In the genomic region with DNA sequence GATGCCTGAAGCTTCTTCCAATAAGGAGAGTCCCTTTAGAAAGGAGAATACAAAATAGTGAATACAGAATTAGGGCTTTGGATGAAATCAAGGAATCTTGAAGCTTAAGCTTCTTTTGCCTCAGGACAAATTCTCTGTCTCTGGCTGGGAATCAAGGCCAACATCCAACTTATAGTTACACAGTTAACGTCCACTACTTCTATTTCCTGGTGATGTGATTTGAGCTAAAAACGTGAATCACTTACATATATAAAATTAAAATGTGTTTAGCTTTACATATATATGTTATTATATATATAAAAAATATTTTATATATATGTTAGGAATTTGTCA, we compare ENCODE assay signal across 17 cellular contexts. TPM values are rescaled to one million over a fixed set of nuclear protein-coding genes. Genes with fewer than 3 reads are reported as not detected.
DNase-seq lines count a peak whose midpoint lies in the region; ATAC-seq, FAIRE-seq and TF ChIP-seq lines count a peak whose summit lies in the region.
"Had no signal": no experiment of that assay in that cellular context is flagged by ENCODE, and none has a peak within 500 bp of the region (broad histone marks: within the 10 kb centered on the region; RNA-seq: fewer than 3 reads in every experiment).

No MANE protein-coding gene starts in this region.

- peaks cover 13 to 28% (median 26%) of the 10 kb centered on the region in 11 experiments for H3K9me3 ChIP-seq in BLaER1 treated with 17β-estradiol and CSF1 and Interleukin-3, amounts not matched to agents 10 nM and 100 nM (replicated peaks in 1 of 11)
- H3K9me3 ChIP-seq in K562 (replicated peaks; ENCODE audit: control insufficient read depth, insufficient read depth, low read depth, low read length) (no peaks in the 10 kb centered on the region), gastrocnemius medialis (no peaks in the 10 kb centered on the region), SJCRH30 (replicated peaks) (no peaks in the 10 kb centered on the region)
- H3K9me3 ChIP-seq: A549 had no signal

- H3K4me3 ChIP-seq in BLaER1 treated with 17β-estradiol and CSF1 and Interleukin-3, amounts not matched to agents 10 nM and 100 nM, result no peak overlapping the region
- H3K4me3 ChIP-seq in K562 (no peak overlapping the region), gastrocnemius medialis (no peak overlapping the region), SJCRH30 (no peak overlapping the region)
- H3K4me3 ChIP-seq: A549, GM23338 had no signal

- intact Hi-C loops in K562 (cut with micrococcal nuclease) (no loop called here), gastrocnemius medialis (cut with DNase I; ENCODE audit: low total_unique reads) (no loop called here)
- intact Hi-C loops in activated CD4-positive, alpha-beta T cell treated with anti-CD3 and anti-CD28 coated beads, Interleukin-2, amount 10 ng/mL, durations not matched to agents 24 days and 14 days (cut with micrococcal nuclease), result no loop called here

- peak overlapping the region; percentile 29 for H3K4me3 Mint-ChIP-seq in nephron progenitor cell
- no peak overlapping the region for H3K4me3 Mint-ChIP-seq in activated CD4-positive, alpha-beta T cell treated with anti-CD3 and anti-CD28 coated beads, Interleukin-2, amount 10 ng/mL, durations not matched to agents 24 days and 14 days
- H3K4me3 Mint-ChIP-seq: CD14-positive monocyte, GM23338 had no signal

- BruUV-seq in K562 (replicated peaks; lab: Mats Ljungman, UMichigan), result no TSS peak

- no peak for FAIRE-seq in K562 (lab: Jason Lieb, UNC)
- FAIRE-seq: A549, GM12892 had no signal

- H2AFZ ChIP-seq in K562 (ENCODE audit: low read depth, low read length), result peak overlapping the region; percentile 40; the same call in 1 of the 2 replicates

- peaks cover 4% of the 10 kb centered on the region for H3K36me3 Mint-ChIP-seq in nephron progenitor cell (ENCODE audit: low read depth)
- H3K36me3 Mint-ChIP-seq in activated CD4-positive, alpha-beta T cell treated with anti-CD3 and anti-CD28 coated beads, Interleukin-2, amount 10 ng/mL, durations not matched to agents 24 days and 14 days (ENCODE audit: low read depth), result peaks cover 11% of the 10 kb centered on the region
- H3K36me3 Mint-ChIP-seq: CD14-positive monocyte had no signal

- peak overlapping the region; percentile 96 for H3K27ac Mint-ChIP-seq in nephron progenitor cell
- no peak overlapping the region for H3K27ac Mint-ChIP-seq in activated CD4-positive, alpha-beta T cell treated with anti-CD3 and anti-CD28 coated beads, Interleukin-2, amount 10 ng/mL, durations not matched to agents 24 days and 14 days
- H3K27ac Mint-ChIP-seq: GM23338 had no signal

- POLR2A ChIA-PET in K562 (lab: Yijun Ruan, JAX), result interaction anchor here (1.0 to 1.8 kb wide), 2 partner anchors 11 kb away, joined by 4 to 6 read pairs; a partner anchor contains a TSS

- H3K9me3 Mint-ChIP-seq in nephron progenitor cell, result peaks cover 31% of the 10 kb centered on the region
- H3K9me3 Mint-ChIP-seq in activated CD4-positive, alpha-beta T cell treated with anti-CD3 and anti-CD28 coated beads, Interleukin-2, amount 10 ng/mL, durations not matched to agents 24 days and 14 days, result peaks cover 15% of the 10 kb centered on the region

- H3K9ac ChIP-seq in BLaER1 treated with 17β-estradiol and CSF1 and Interleukin-3, amounts not matched to agents 10 nM and 100 nM, result no peak overlapping the region
- H3K9ac ChIP-seq in K562 (ENCODE audit: insufficient read depth in 1 of 2, low read depth in 2 of 2, low read length in 2 of 2), result no peak overlapping the region

- H3K4me1 Mint-ChIP-seq in nephron progenitor cell, result peaks cover 29% of the 10 kb centered on the region
- H3K4me1 Mint-ChIP-seq in activated CD4-positive, alpha-beta T cell treated with anti-CD3 and anti-CD28 coated beads, Interleukin-2, amount 10 ng/mL, durations not matched to agents 24 days and 14 days, result peaks cover 9% of the 10 kb centered on the region
- H3K4me1 Mint-ChIP-seq: CD14-positive monocyte had no signal

- DNase-seq in K562 (ENCODE audit: extremely low read depth in 1 of 4, low spot score in 3 of 4), result no peak
- DNase-seq in nephron progenitor cell, result no peak
- no peak for DNase-seq in gastrocnemius medialis
- no peak for DNase-seq in activated CD4-positive, alpha-beta T cell treated with anti-CD3 and anti-CD28 coated beads, Interleukin-2, amount 10 ng/mL, durations not matched to agents 24 days and 14 days
- DNase-seq in SJCRH30, result no peak
- DNase-seq in central memory CD4-positive, alpha-beta T cell, result no peak
- DNase-seq: DMS 273 treated with DMSO at 0.1 percent for 48 hours, NCI-H1048, NCI-H1436 treated with DMSO at 0.1 percent for 48 hours, NCI-H2081, NCI-H774, PC-3 had no signal

- WGBS in K562 (ENCODE audit: insufficient coverage, low coverage, missing lambda C conversion rate), result 13% methylated on average over 2 of the region's 2 CpGs

- TF ChIP-seq EP300 in K562 (IDR thresholded peaks at IDR 0.05; ENCODE audit: low read length), result no peak

- peaks cover 26 to 53% (median 48%) of the 10 kb centered on the region in 10 experiments for H3K4me1 ChIP-seq in BLaER1 treated with 17β-estradiol and CSF1 and Interleukin-3, amounts not matched to agents 10 nM and 100 nM
- H3K4me1 ChIP-seq in K562 (replicated peaks in 1 of 2; ENCODE audit: control insufficient read depth in 2 of 2, insufficient read depth in 2 of 2, low read length in 2 of 2) (no peaks in the 10 kb centered on the region), gastrocnemius medialis (peaks cover 8 to 9% of the 10 kb centered on the region in 2 donors), SJCRH30 (no peaks in the 10 kb centered on the region)
- H3K4me1 ChIP-seq: A549 had no signal

- peak overlapping the region in 6 of 11 experiments; percentile 0 to 48 (median 30); a peak in 5 of 22 replicates for H3K27ac ChIP-seq in BLaER1 treated with 17β-estradiol and CSF1 and Interleukin-3, amounts not matched to agents 10 nM and 100 nM
- H3K27ac ChIP-seq in K562 (ENCODE audit: extremely low read depth, low read depth, low read length), result no peak overlapping the region
- peak overlapping the region; percentile 51 to 69 (median 56) for H3K27ac ChIP-seq in gastrocnemius medialis
- no peak overlapping the region for H3K27ac ChIP-seq in SJCRH30
- H3K27ac ChIP-seq: A549 had no signal

- no peaks in the 10 kb centered on the region for H3K79me2 ChIP-seq in K562 (ENCODE audit: control insufficient read depth, insufficient read depth, low read length)

- no peak for ATAC-seq in K562
- ATAC-seq in gastrocnemius medialis, result no peak
- ATAC-seq: A549, GM23338, PC-3 had no signal

- TF ChIP-seq RAD21 in K562 (CRISPR knock-in tag; conservative IDR thresholded peaks at IDR 0.05 in 1 of 2, IDR thresholded peaks at IDR 0.05 in 1 of 2), result no peak

- TF ChIP-seq POLR2A in K562 (conservative IDR thresholded peaks at IDR 0.05) (no peak), gastrocnemius medialis (IDR thresholded peaks at IDR 0.05) (no peak)

- CTCF ChIA-PET in K562 (lab: Yijun Ruan, JAX; ENCODE audit: low intra/inter-chr PET ratio), result no interaction called here

- no peaks in the 10 kb centered on the region for H3K9me1 ChIP-seq in K562 (ENCODE audit: control insufficient read depth, insufficient read depth, low read length)

- H3K27me3 ChIP-seq in BLaER1 treated with 17β-estradiol and CSF1 and Interleukin-3, amounts not matched to agents 10 nM and 100 nM, result no peaks in the 10 kb centered on the region
- H3K27me3 ChIP-seq in K562 (ENCODE audit: control insufficient read depth in 2 of 2, insufficient read depth in 2 of 2, low read length in 2 of 2) (no peaks in the 10 kb centered on the region), gastrocnemius medialis (no peaks in the 10 kb centered on the region), SJCRH30 (no peaks in the 10 kb centered on the region)

- H3K27me3 Mint-ChIP-seq in nephron progenitor cell (ENCODE audit: low read depth, poor library complexity), result peaks cover 2% of the 10 kb centered on the region
- peaks cover 3% of the 10 kb centered on the region for H3K27me3 Mint-ChIP-seq in activated CD4-positive, alpha-beta T cell treated with anti-CD3 and anti-CD28 coated beads, Interleukin-2, amount 10 ng/mL, durations not matched to agents 24 days and 14 days

- TF ChIP-seq CTCF in K562 (IDR thresholded peaks at IDR 0.05 in 2 of 3, conservative IDR thresholded peaks at IDR 0.05 in 1 of 3; ENCODE audit: insufficient read depth in 2 of 3, low read depth in 1 of 3, low read length in 3 of 3), result no peak
- no peak for TF ChIP-seq CTCF in nephron progenitor cell (IDR thresholded peaks at IDR 0.05)
- TF ChIP-seq CTCF in gastrocnemius medialis (IDR thresholded peaks at IDR 0.05 in 4 of 5, conservative IDR thresholded peaks at IDR 0.05 in 1 of 5), result no peak

- H3K36me3 ChIP-seq in BLaER1 treated with 17β-estradiol and CSF1 and Interleukin-3, amounts not matched to agents 10 nM and 100 nM, result peaks cover 0 to 23% (median 8%) of the 10 kb centered on the region in 11 experiments; a peak in 10 of 22 replicates
- no peaks in the 10 kb centered on the region for H3K36me3 ChIP-seq in K562 (ENCODE audit: control insufficient read depth, insufficient read depth, low read length)
- no peaks in the 10 kb centered on the region for H3K36me3 ChIP-seq in gastrocnemius medialis
- H3K36me3 ChIP-seq in SJCRH30, result no peaks in the 10 kb centered on the region

- no peaks in the 10 kb centered on the region for H4K20me1 ChIP-seq in BLaER1 treated with 17β-estradiol and CSF1 and Interleukin-3, amounts not matched to agents 10 nM and 100 nM
- H4K20me1 ChIP-seq in K562 (replicated peaks; ENCODE audit: control insufficient read depth, insufficient read depth, low read length), result no peaks in the 10 kb centered on the region

- peak overlapping the region in 10 of 11 experiments; percentile 16 to 75 (median 62); a peak in 20 of 22 replicates for H3K4me2 ChIP-seq in BLaER1 treated with 17β-estradiol and CSF1 and Interleukin-3, amounts not matched to agents 10 nM and 100 nM
- no peak overlapping the region for H3K4me2 ChIP-seq in K562 (ENCODE audit: insufficient read depth, low read length)
- H3K4me2 ChIP-seq: A549, GM23338 had no signal

- in situ Hi-C loops in K562 (cut with MboI) (no loop called here), gastrocnemius medialis (cut with MboI; ENCODE audit: low sequenced_read_pairs in 4 of 4) (loop anchor here in 1 of 4 donors (25.0 kb wide), 1 partner anchor 102 kb away; no protein-coding TSS in a partner anchor)

RNA-seq across cellular contexts. Expression of a gene that starts 11.4 kb away (rescaled TPM):
- total RNA-seq in K562 (2011; cell fraction: chromatin; rRNA removed; ENCODE audit: low replicate concordance), result 8.9 and 19.4 TPM in 2 replicates
- total RNA-seq in K562 (2011; cell fraction: nucleolus; rRNA removed), result 2.9 and 3.0 TPM in 2 replicates
- total RNA-seq in K562 (2011; cell fraction: nucleoplasm; rRNA removed), result 6.8 and 9.2 TPM in 2 replicates
- 3.3 and 3.7 TPM in 2 replicates for total RNA-seq in K562 (2014; rRNA removed)
- 5.6 and 7.3 TPM in 2 replicates for total RNA-seq in K562 (2014; rRNA removed; fragmentation: Illumina TruSeq; extraction: Trizol)
- total RNA-seq in K562 (2015; rRNA removed; fragmentation: Illumina TruSeq; extraction: Trizol), result 5.3 and 5.9 TPM in 2 replicates
- total RNA-seq in K562 (2021), result 5.4 and 6.3 TPM in 2 replicates
- polyA plus RNA-seq in K562 (2011; rRNA removed), result 5.0 and 6.4 TPM in 2 replicates
- polyA plus RNA-seq in K562 (2011; cell fraction: cytosol; rRNA removed), result 1.8 and 3.4 TPM in 2 replicates
- polyA plus RNA-seq in K562 (2011; cell fraction: nucleus; rRNA removed), result 5.3 and 5.7 TPM in 2 replicates
- polyA plus RNA-seq in K562 (2012), result 4.1 and 5.4 TPM in 2 replicates
- polyA plus RNA-seq in K562 (2014; fragmentation: Illumina TruSeq; extraction: Trizol), result 5.7 and 6.0 TPM in 2 replicates
- 1 to 10 TPM; 1.6 to 1.7 TPM for polyA plus RNA-seq in K562 (2014; fragmentation: Nextera tagmentation; extraction: Ambion mirVana)
- 5.7 and 6.1 TPM in 2 replicates for polyA plus RNA-seq in K562 (2014; rRNA removed)
- 6.6 and 9.7 TPM in 2 replicates for polyA minus RNA-seq in K562 (2011; rRNA and poly(A)+ RNA removed)
- 3.0 and 3.6 TPM in 2 replicates for polyA minus RNA-seq in K562 (2011; cell fraction: cytosol; rRNA and poly(A)+ RNA removed)
- polyA minus RNA-seq in K562 (2011; cell fraction: nucleus; rRNA and poly(A)+ RNA removed), result 4.0 and 10.0 TPM in 2 replicates
- 10 to 100 TPM in 2 of 4 donors, 1 to 10 TPM in 2; 8.7 to 11.6 (median 10.5) TPM for total RNA-seq in gastrocnemius medialis
- 18.1 and 18.3 TPM in 2 replicates for total RNA-seq in activated CD4-positive, alpha-beta T cell treated with anti-CD3 and anti-CD28 coated beads, Interleukin-2, amount 10 ng/mL, durations not matched to agents 24 days and 14 days
- 11.5 and 13.8 TPM in 2 replicates for total RNA-seq in SJCRH30 (2014; rRNA removed; shearing (Covaris generic))

Comparison
In these comparisons a context has a peak if more than half of its experiments do, and no peak if none do; other contexts are left out.
1. H3K27ac ChIP-seq: peak in BLaER1 treated with 17β-estradiol and CSF1 and Interleukin-3, amounts not matched to agents 10 nM and 100 nM (6 of 11) and gastrocnemius medialis (4 of 4); none in K562 (single experiment) and SJCRH30 (single experiment).